Comparison of ENCODE assay signal across 1 cellular context in the genomic region with DNA sequence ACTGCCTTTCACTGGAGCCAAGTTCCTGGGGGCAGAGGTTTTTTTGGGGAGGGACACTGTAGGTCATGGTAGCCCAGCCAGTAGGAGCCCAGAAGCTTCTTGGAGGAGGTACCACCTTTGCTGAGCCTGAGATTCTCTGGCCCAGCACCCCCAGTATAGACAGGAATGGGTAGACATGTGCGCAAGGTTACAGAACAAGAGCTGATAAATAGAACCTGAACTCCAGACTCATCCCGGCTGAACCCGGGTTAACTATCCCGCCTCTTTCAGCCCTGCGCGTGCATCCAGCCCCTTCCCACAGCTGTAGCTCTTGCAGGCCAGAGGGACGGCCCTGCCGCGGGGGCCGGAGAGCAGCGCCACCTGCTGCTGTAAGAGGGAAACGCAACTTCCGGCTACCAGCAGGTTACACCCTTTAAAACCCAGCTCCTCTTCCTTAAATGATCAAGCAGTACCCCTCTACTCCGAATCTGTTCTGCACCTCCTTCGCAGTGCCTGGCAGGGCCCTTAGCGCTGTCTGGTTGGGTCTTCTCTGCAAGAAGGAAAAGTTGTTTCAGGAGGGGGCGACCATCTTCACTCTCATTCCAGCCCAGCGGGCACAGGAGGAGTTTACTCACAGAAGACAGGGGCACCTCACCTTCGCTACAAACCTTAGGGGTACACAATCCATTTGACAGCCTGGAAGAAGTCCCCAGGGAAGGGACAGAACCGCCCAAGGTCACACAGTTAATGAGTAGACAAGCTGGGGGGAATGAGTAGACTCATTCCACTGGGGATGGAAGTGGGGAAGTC.
TF ChIP-seq lines count a peak whose summit lies in the region.

No MANE protein-coding gene starts in this region.

TF ChIP-seq in HepG2, 621 proteins besides CTCF, POLR2A, EP300 and RAD21 (continued from another document and continues in another):
- peak; percentile 83; the same call in 1 of the 2 replicates for TF ChIP-seq ZBTB38 (CRISPR knock-in tag; IDR thresholded peaks at IDR 0.05)
- no peak for TF ChIP-seq ISX (CRISPR knock-in tag; conservative IDR thresholded peaks at IDR 0.05)
- TF ChIP-seq ZNF564 (CRISPR knock-in tag; IDR thresholded peaks at IDR 0.05): peak; percentile 38; the same call in 1 of the 2 replicates
- peak; percentile 99 for TF ChIP-seq CAMTA2 (CRISPR knock-in tag; IDR thresholded peaks at IDR 0.05; ENCODE audit: borderline replicate concordance)
- TF ChIP-seq SOX6 (IDR thresholded peaks at IDR 0.05): no peak
- peak; percentile 82 for TF ChIP-seq SOX6 (CRISPR knock-in tag; IDR thresholded peaks at IDR 0.05)
- TF ChIP-seq, protein P1, sequence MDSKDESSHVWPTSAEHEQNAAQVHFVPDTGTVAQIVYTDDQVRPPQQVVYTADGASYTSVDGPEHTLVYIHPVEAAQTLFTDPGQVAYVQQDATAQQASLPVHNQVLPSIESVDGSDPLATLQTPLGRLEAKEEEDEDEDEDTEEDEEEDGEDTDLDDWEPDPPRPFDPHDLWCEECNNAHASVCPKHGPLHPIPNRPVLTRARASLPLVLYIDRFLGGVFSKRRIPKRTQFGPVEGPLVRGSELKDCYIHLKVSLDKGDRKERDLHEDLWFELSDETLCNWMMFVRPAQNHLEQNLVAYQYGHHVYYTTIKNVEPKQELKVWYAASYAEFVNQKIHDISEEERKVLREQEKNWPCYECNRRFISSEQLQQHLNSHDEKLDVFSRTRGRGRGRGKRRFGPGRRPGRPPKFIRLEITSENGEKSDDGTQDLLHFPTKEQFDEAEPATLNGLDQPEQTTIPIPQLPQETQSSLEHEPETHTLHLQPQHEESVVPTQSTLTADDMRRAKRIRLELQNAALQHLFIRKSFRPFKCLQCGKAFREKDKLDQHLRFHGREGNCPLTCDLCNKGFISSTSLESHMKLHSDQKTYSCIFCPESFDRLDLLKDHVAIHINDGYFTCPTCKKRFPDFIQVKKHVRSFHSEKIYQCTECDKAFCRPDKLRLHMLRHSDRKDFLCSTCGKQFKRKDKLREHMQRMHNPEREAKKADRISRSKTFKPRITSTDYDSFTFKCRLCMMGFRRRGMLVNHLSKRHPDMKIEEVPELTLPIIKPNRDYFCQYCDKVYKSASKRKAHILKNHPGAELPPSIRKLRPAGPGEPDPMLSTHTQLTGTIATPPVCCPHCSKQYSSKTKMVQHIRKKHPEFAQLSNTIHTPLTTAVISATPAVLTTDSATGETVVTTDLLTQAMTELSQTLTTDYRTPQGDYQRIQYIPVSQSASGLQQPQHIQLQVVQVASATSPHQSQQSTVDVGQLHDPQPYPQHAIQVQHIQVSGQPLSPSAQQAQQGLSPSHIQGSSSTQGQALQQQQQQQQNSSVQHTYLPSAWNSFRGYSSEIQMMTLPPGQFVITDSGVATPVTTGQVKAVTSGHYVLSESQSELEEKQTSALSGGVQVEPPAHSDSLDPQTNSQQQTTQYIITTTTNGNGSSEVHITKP (CRISPR knock-in tag; IDR thresholded peaks at IDR 0.05; ENCODE audit: low read depth): peak; percentile 82; the same call in 1 of the 2 replicates
- TF ChIP-seq NAIF1 (CRISPR knock-in tag; IDR thresholded peaks at IDR 0.05; ENCODE audit: borderline replicate concordance): 0 out of 2 replicates have a peak, but pooled peaks have one; percentile 54
- TF ChIP-seq ZNF737 (CRISPR knock-in tag; IDR thresholded peaks at IDR 0.05; ENCODE audit: borderline replicate concordance): peak; percentile 20; the same call in 1 of the 2 replicates
- TF ChIP-seq ETV6 (CRISPR knock-in tag; conservative IDR thresholded peaks at IDR 0.05): peak; percentile 66; the same call in 1 of the 2 replicates
- TF ChIP-seq ISL2 (CRISPR knock-in tag; IDR thresholded peaks at IDR 0.05): peak; percentile 69
- TF ChIP-seq ZXDC (CRISPR knock-in tag; IDR thresholded peaks at IDR 0.05): 0 out of 2 replicates have a peak, but pooled peaks have one; percentile 51
- TF ChIP-seq, protein P2, sequence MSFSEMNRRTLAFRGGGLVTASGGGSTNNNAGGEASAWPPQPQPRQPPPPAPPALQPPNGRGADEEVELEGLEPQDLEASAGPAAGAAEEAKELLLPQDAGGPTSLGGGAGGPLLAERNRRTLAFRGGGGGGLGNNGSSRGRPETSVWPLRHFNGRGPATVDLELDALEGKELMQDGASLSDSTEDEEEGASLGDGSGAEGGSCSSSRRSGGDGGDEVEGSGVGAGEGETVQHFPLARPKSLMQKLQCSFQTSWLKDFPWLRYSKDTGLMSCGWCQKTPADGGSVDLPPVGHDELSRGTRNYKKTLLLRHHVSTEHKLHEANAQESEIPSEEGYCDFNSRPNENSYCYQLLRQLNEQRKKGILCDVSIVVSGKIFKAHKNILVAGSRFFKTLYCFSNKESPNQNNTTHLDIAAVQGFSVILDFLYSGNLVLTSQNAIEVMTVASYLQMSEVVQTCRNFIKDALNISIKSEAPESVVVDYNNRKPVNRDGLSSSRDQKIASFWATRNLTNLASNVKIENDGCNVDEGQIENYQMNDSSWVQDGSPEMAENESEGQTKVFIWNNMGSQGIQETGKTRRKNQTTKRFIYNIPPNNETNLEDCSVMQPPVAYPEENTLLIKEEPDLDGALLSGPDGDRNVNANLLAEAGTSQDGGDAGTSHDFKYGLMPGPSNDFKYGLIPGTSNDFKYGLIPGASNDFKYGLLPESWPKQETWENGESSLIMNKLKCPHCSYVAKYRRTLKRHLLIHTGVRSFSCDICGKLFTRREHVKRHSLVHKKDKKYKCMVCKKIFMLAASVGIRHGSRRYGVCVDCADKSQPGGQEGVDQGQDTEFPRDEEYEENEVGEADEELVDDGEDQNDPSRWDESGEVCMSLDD (CRISPR knock-in tag; IDR thresholded peaks at IDR 0.05; ENCODE audit: borderline replicate concordance): peak; percentile 34; the same call in 1 of the 2 replicates
- TF ChIP-seq ZSCAN9 (CRISPR knock-in tag; IDR thresholded peaks at IDR 0.05; ENCODE audit: borderline replicate concordance): peak; percentile 70
- peak; percentile 96; the same call in 1 of the 2 replicates for TF ChIP-seq ZNF567 (CRISPR knock-in tag; IDR thresholded peaks at IDR 0.05; ENCODE audit: borderline replicate concordance)
- TF ChIP-seq, protein P3, sequence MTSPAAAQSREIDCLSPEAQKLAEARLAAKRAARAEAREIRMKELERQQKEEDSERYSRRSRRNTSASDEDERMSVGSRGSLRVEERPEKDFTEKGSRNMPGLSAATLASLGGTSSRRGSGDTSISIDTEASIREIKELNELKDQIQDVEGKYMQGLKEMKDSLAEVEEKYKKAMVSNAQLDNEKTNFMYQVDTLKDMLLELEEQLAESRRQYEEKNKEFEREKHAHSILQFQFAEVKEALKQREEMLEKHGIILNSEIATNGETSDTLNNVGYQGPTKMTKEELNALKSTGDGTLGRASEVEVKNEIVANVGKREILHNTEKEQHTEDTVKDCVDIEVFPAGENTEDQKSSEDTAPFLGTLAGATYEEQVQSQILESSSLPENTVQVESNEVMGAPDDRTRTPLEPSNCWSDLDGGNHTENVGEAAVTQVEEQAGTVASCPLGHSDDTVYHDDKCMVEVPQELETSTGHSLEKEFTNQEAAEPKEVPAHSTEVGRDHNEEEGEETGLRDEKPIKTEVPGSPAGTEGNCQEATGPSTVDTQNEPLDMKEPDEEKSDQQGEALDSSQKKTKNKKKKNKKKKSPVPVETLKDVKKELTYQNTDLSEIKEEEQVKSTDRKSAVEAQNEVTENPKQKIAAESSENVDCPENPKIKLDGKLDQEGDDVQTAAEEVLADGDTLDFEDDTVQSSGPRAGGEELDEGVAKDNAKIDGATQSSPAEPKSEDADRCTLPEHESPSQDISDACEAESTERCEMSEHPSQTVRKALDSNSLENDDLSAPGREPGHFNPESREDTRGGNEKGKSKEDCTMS (CRISPR knock-in tag; conservative IDR thresholded peaks at IDR 0.05): 0 out of 2 replicates have a peak, but pooled peaks have one; percentile 25
- peak; percentile 95 for TF ChIP-seq ELF1 (CRISPR knock-in tag; IDR thresholded peaks at IDR 0.05)
- peak; percentile 73 for TF ChIP-seq BHLHE40 (IDR thresholded peaks at IDR 0.05; ENCODE audit: low read length)
- TF ChIP-seq, protein P4, sequence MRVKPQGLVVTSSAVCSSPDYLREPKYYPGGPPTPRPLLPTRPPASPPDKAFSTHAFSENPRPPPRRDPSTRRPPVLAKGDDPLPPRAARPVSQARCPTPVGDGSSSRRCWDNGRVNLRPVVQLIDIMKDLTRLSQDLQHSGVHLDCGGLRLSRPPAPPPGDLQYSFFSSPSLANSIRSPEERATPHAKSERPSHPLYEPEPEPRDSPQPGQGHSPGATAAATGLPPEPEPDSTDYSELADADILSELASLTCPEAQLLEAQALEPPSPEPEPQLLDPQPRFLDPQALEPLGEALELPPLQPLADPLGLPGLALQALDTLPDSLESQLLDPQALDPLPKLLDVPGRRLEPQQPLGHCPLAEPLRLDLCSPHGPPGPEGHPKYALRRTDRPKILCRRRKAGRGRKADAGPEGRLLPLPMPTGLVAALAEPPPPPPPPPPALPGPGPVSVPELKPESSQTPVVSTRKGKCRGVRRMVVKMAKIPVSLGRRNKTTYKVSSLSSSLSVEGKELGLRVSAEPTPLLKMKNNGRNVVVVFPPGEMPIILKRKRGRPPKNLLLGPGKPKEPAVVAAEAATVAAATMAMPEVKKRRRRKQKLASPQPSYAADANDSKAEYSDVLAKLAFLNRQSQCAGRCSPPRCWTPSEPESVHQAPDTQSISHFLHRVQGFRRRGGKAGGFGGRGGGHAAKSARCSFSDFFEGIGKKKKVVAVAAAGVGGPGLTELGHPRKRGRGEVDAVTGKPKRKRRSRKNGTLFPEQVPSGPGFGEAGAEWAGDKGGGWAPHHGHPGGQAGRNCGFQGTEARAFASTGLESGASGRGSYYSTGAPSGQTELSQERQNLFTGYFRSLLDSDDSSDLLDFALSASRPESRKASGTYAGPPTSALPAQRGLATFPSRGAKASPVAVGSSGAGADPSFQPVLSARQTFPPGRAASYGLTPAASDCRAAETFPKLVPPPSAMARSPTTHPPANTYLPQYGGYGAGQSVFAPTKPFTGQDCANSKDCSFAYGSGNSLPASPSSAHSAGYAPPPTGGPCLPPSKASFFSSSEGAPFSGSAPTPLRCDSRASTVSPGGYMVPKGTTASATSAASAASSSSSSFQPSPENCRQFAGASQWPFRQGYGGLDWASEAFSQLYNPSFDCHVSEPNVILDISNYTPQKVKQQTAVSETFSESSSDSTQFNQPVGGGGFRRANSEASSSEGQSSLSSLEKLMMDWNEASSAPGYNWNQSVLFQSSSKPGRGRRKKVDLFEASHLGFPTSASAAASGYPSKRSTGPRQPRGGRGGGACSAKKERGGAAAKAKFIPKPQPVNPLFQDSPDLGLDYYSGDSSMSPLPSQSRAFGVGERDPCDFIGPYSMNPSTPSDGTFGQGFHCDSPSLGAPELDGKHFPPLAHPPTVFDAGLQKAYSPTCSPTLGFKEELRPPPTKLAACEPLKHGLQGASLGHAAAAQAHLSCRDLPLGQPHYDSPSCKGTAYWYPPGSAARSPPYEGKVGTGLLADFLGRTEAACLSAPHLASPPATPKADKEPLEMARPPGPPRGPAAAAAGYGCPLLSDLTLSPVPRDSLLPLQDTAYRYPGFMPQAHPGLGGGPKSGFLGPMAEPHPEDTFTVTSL (CRISPR knock-in tag; IDR thresholded peaks at IDR 0.05; ENCODE audit: borderline replicate concordance): peak; percentile 68; the same call in 1 of the 2 replicates
- TF ChIP-seq FIP1L1 (IDR thresholded peaks at IDR 0.05; ENCODE audit: borderline replicate concordance, insufficient read depth, low read depth, low read length): no peak
- TF ChIP-seq ZNF350 (CRISPR knock-in tag; IDR thresholded peaks at IDR 0.05; ENCODE audit: borderline replicate concordance, low read depth): peak; percentile 87
- TF ChIP-seq ATF5 (CRISPR knock-in tag; IDR thresholded peaks at IDR 0.05; ENCODE audit: low read depth): no peak
- TF ChIP-seq, protein P5, sequence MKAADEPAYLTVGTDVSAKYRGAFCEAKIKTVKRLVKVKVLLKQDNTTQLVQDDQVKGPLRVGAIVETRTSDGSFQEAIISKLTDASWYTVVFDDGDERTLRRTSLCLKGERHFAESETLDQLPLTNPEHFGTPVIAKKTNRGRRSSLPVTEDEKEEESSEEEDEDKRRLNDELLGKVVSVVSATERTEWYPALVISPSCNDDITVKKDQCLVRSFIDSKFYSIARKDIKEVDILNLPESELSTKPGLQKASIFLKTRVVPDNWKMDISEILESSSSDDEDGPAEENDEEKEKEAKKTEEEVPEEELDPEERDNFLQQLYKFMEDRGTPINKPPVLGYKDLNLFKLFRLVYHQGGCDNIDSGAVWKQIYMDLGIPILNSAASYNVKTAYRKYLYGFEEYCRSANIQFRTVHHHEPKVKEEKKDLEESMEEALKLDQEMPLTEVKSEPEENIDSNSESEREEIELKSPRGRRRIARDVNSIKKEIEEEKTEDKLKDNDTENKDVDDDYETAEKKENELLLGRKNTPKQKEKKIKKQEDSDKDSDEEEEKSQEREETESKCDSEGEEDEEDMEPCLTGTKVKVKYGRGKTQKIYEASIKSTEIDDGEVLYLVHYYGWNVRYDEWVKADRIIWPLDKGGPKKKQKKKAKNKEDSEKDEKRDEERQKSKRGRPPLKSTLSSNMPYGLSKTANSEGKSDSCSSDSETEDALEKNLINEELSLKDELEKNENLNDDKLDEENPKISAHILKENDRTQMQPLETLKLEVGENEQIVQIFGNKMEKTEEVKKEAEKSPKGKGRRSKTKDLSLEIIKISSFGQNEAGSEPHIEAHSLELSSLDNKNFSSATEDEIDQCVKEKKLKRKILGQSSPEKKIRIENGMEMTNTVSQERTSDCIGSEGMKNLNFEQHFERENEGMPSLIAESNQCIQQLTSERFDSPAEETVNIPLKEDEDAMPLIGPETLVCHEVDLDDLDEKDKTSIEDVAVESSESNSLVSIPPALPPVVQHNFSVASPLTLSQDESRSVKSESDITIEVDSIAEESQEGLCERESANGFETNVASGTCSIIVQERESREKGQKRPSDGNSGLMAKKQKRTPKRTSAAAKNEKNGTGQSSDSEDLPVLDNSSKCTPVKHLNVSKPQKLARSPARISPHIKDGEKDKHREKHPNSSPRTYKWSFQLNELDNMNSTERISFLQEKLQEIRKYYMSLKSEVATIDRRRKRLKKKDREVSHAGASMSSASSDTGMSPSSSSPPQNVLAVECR (CRISPR knock-in tag; IDR thresholded peaks at IDR 0.05; ENCODE audit: borderline replicate concordance): peak; percentile 81; the same call in 1 of the 2 replicates
- peak; percentile 88; the same call in 1 of the 2 replicates for TF ChIP-seq ZFP90 (CRISPR knock-in tag; IDR thresholded peaks at IDR 0.05; ENCODE audit: borderline replicate concordance)
- peak; percentile 88 for TF ChIP-seq ZFX (CRISPR knock-in tag; IDR thresholded peaks at IDR 0.05; ENCODE audit: low read depth)
